8 cellular contexts compared by ENCODE assay signal in the genomic region with DNA sequence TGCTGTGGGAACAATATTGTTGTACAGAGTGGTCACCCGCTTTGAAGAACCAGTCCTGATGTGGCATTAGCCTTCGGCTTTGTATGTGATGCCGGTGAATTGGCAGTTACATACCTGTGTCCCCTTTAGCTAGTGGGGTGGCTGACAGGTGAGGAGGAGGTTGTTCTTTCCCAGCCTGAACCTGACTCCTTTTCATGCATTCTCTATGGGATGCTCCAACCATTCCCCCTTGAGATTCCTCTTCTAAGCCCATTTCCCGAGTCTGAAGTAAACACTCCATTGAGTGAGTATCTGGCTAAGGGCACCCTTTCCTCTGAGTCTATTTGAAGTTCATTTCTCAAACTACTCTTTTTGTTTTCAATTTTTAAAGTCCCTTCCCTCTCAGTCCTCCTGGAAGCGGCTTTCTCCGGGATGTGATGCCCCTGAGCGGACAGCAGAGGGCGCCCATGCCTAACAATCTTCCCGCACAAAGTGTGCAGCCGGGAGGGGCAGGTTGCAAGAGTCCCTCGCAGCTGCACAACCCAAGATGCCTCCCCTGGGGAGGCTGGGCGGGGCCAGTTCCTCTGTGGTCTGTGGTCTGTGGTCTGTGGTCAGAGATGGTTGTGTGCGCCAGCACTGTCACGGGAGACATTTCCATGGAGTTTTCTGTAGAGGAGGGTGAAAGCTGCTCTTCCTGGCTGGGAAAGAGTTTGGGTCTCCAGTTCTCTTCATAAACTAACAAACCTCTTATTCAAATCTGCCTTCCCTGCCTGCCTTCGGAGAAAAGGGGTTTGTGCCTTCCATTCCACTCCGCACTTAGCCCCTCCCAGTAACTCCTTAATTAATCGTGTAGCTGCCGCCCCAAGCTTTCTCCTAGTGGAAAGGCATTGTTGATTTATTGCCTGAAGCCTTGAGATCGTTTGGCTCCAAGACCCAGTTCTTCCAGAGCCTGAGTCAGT. TPM values are rescaled to one million over a fixed set of nuclear protein-coding genes. Genes with fewer than 3 reads are reported as not detected.
DNase-seq lines count a peak whose midpoint lies in the region; ATAC-seq and TF ChIP-seq lines count a peak whose summit lies in the region.

No MANE protein-coding gene starts in this region.

- H4K20me1 ChIP-seq in SU-DHL-6 (ENCODE audit: low read depth, low read length) = peaks cover 5% of the 10 kb centered on the region; the same call in 1 of the 2 replicates

- no peaks in the 10 kb centered on the region for H3K79me2 ChIP-seq in SU-DHL-6 (ENCODE audit: insufficient read depth, low read length)

- H3K36me3 ChIP-seq in SU-DHL-6 (ENCODE audit: low read length) (no peaks in the 10 kb centered on the region), rectal smooth muscle tissue (ENCODE audit: control insufficient read depth, insufficient read depth, low read length) (no peaks in the 10 kb centered on the region)

- ATAC-seq in HG02678 (IDR thresholded peaks at IDR 0.05; ENCODE audit: unreplicated experiment) (peak; percentile 100), left cardiac atrium (peak; percentile 92 to 97)
- ATAC-seq in activated naive CD8-positive, alpha-beta T cell treated with anti-CD3 and anti-CD28 coated beads, Interleukin-2, amount 10 ng/mL, durations not matched to agents 7 days and 5 days (ENCODE audit: low read depth) = peak; percentile 98

- intact Hi-C loops in left cardiac atrium (cut with DNase I) = loop anchor here (2.0 to 10.0 kb wide), 2 partner anchors 200 to 522 kb away; no protein-coding TSS in a partner anchor

- H3K27ac Mint-ChIP-seq in activated naive CD8-positive, alpha-beta T cell treated with anti-CD3 and anti-CD28 coated beads, Interleukin-2, amount 10 ng/mL, durations not matched to agents 7 days and 5 days = peak overlapping the region; percentile 83

- no peak overlapping the region for H3K4me3 ChIP-seq in SU-DHL-6 (ENCODE audit: insufficient read depth, low read length, poor library complexity, severe bottlenecking)
- H3K4me3 ChIP-seq in rectal smooth muscle tissue (ENCODE audit: low read length) = peak overlapping the region; percentile 46

- POLR2A ChIA-PET in activated naive CD8-positive, alpha-beta T cell treated with anti-CD3 and anti-CD28 coated beads, Interleukin-2, amount 10 ng/mL, durations not matched to agents 7 days and 5 days (lab: Charles Lee) = interaction anchor here (0.7 to 1.2 kb wide), 2 partner anchors 32 to 200 kb away, joined by 3 read pairs; no protein-coding TSS in a partner anchor

- H3K9me3 ChIP-seq in SU-DHL-6 (ENCODE audit: insufficient read depth, low read length) = no peaks in the 10 kb centered on the region

- H3K4me3 Mint-ChIP-seq in activated naive CD8-positive, alpha-beta T cell treated with anti-CD3 and anti-CD28 coated beads, Interleukin-2, amount 10 ng/mL, durations not matched to agents 7 days and 5 days = peak overlapping the region; percentile 59

- peaks cover 82% of the 10 kb centered on the region for H3K27me3 Mint-ChIP-seq in activated naive CD8-positive, alpha-beta T cell treated with anti-CD3 and anti-CD28 coated beads, Interleukin-2, amount 10 ng/mL, durations not matched to agents 7 days and 5 days

- H3K4me1 Mint-ChIP-seq in activated naive CD8-positive, alpha-beta T cell treated with anti-CD3 and anti-CD28 coated beads, Interleukin-2, amount 10 ng/mL, durations not matched to agents 7 days and 5 days = peaks cover 15% of the 10 kb centered on the region

- no peaks in the 10 kb centered on the region for H3K9me3 Mint-ChIP-seq in activated naive CD8-positive, alpha-beta T cell treated with anti-CD3 and anti-CD28 coated beads, Interleukin-2, amount 10 ng/mL, durations not matched to agents 7 days and 5 days

- peak; percentile 68 for DNase-seq in NCI-H1092 (lab: John Stamatoyannopoulos, UW)
- peak; percentile 88 for DNase-seq in activated naive CD8-positive, alpha-beta T cell treated with anti-CD3 and anti-CD28 coated beads, Interleukin-2, amount 10 ng/mL, durations not matched to agents 7 days and 5 days
- peak; percentile 88 for DNase-seq in left cardiac atrium
- no peak for DNase-seq in cortex of kidney (lab: John Stamatoyannopoulos, UW)

- no peak overlapping the region for H2AFZ ChIP-seq in SU-DHL-6 (ENCODE audit: low read depth, low read length, severe bottlenecking)

- no peak overlapping the region for H3K9ac ChIP-seq in SU-DHL-6 (ENCODE audit: low read length)
- no peak overlapping the region for H3K9ac ChIP-seq in rectal smooth muscle tissue (ENCODE audit: low read length)

- TF ChIP-seq CTCF in GM12874 (IDR thresholded peaks at IDR 0.05; ENCODE audit: insufficient read depth, low read depth, low read length) (peak; percentile 88), SU-DHL-6 (IDR thresholded peaks at IDR 0.05; ENCODE audit: insufficient read depth, low read length, poor library complexity, severe bottlenecking) (peak; percentile 95)

- no peaks in the 10 kb centered on the region for H3K36me3 Mint-ChIP-seq in activated naive CD8-positive, alpha-beta T cell treated with anti-CD3 and anti-CD28 coated beads, Interleukin-2, amount 10 ng/mL, durations not matched to agents 7 days and 5 days

- H3K9me2 ChIP-seq in SU-DHL-6 (replicated peaks; ENCODE audit: insufficient read depth, low read length) = no peaks in the 10 kb centered on the region

- no peaks in the 10 kb centered on the region for H3K4me1 ChIP-seq in rectal smooth muscle tissue (ENCODE audit: control insufficient read depth, insufficient read depth, low read length)

- H3K27me3 ChIP-seq in SU-DHL-6 (ENCODE audit: low read length) (no peaks in the 10 kb centered on the region), rectal smooth muscle tissue (ENCODE audit: control insufficient read depth, insufficient read depth, low read length) (no peaks in the 10 kb centered on the region)

- H3F3A ChIP-seq in SU-DHL-6 (ENCODE audit: insufficient read depth) = no peaks in the 10 kb centered on the region

- H3K4me2 ChIP-seq in SU-DHL-6 (ENCODE audit: low read depth, low read length, poor library complexity, severe bottlenecking) = no peak overlapping the region

- no peak overlapping the region for H3K27ac ChIP-seq in SU-DHL-6 (ENCODE audit: low read depth, low read length)
- no peak overlapping the region for H3K27ac ChIP-seq in rectal smooth muscle tissue (ENCODE audit: low read depth, low read length)

RNA-seq across cellular contexts. Expression of a gene that starts 36.4 kb away (rescaled TPM):
- not detected for total RNA-seq in activated naive CD8-positive, alpha-beta T cell treated with anti-CD3 and anti-CD28 coated beads, Interleukin-2, amount 10 ng/mL, durations not matched to agents 7 days and 5 days
- under 1 TPM in 1 of 2 donors, not detected in 1; 0.09 TPM for total RNA-seq in left cardiac atrium

RNA-seq across cellular contexts. Expression of a gene that starts 52.0 kb away (rescaled TPM):
- not detected for total RNA-seq in activated naive CD8-positive, alpha-beta T cell treated with anti-CD3 and anti-CD28 coated beads, Interleukin-2, amount 10 ng/mL, durations not matched to agents 7 days and 5 days
- total RNA-seq in left cardiac atrium = 1 to 10 TPM; 2.4 to 5.3 TPM
